In the genomic region with DNA sequence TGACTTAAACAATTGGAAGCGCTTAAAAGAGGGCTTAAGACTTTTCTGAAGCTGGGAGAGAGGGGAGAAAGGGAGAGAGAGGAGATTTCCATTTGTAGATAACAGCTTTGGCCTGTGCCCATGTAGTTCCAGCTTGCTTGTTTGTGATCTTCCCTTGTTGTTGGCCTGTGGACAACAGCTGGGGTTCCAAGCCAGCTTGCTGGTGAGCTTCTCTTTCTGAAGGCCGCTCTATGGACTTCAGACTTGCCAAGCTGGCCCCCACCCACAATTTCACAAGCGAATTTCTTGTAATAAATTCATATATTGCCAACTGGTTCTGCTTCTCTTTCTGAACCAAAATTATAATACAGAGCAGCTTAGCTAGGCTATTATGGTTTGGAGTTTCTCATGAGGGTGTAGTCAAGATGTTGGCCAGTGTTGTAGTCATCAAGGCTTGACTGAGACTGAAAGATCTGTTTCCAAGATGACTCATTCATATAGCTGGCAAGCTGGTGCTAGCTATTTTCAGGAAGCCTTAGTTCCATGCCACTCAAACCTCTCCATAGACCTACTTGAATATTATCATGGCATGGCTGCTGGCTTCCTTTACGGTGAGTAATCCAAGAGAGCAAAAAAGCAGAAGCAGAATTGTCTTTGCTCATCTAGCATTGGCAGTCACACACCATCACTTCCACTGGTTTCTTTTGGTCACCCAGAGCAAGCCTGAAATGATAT, we compare ENCODE assay signal across 11 cellular contexts.
A peak's percentile ranks its signal among the peaks of the same experiment; 100 is the strongest.
DNase-seq lines count a peak whose midpoint lies in the region; ATAC-seq, FAIRE-seq and TF ChIP-seq lines count a peak whose summit lies in the region.
"Had no signal": no experiment of that assay in that cellular context is flagged by ENCODE, and none has a peak within 500 bp of the region (broad histone marks: within the 10 kb centered on the region; RNA-seq: fewer than 3 reads in every experiment).

No MANE protein-coding gene starts in this region.

- DNase-seq in GM04504 (ENCODE audit: low read depth) (peak; percentile 24), NB4 (ENCODE audit: low read depth) (peak; percentile 23), choroid plexus epithelial cell (ENCODE audit: low read depth) (peak; percentile 11), osteoblast (ENCODE audit: insufficient read length, low spot score, missing footprints) (peak; percentile 70), D721Med (ENCODE audit: insufficient read length, low spot score) (no peak), natural killer cell (no peak)
- DNase-seq: NCI-H2107, nephron progenitor cell had no signal

- FAIRE-seq in D721Med (lab: Jason Lieb, UNC) = no peak

- no peak overlapping the region for H2AFZ ChIP-seq in osteoblast (ENCODE audit: low read length)

- no peak for TF ChIP-seq POLR2A in NB4 (IDR thresholded peaks at IDR 0.05; ENCODE audit: extremely low read depth, insufficient read length)

- H4K20me1 ChIP-seq in osteoblast (ENCODE audit: insufficient read depth, low read length) = no peaks in the 10 kb centered on the region

- no peak overlapping the region for H3K4me3 ChIP-seq in NB4 (ENCODE audit: low read depth, low read length)
- H3K4me3 ChIP-seq in choroid plexus epithelial cell (ENCODE audit: low read depth, low read length) = no peak overlapping the region
- H3K4me3 ChIP-seq in osteoblast (ENCODE audit: insufficient read depth, low read length) = no peak overlapping the region

- no peak for ATAC-seq in natural killer cell
- ATAC-seq in GM18861 (IDR thresholded peaks at IDR 0.05; ENCODE audit: unreplicated experiment) = no peak

- H3K79me2 ChIP-seq in osteoblast (ENCODE audit: insufficient read depth, low read length) = no peaks in the 10 kb centered on the region

- no peaks in the 10 kb centered on the region for H3K36me3 ChIP-seq in osteoblast (ENCODE audit: insufficient read depth, low read length)

- no peak overlapping the region for H3K4me2 ChIP-seq in osteoblast (ENCODE audit: insufficient read depth, low read length)

- H3K27ac ChIP-seq in osteoblast (ENCODE audit: low read depth, low read length) = no peak overlapping the region

- peaks cover 6 to 8% of the 10 kb centered on the region in 2 donors for H3K27me3 Mint-ChIP-seq in natural killer cell (ENCODE audit: low read depth in 2 of 2)

- no peaks in the 10 kb centered on the region for H3K36me3 Mint-ChIP-seq in natural killer cell
- H3K36me3 Mint-ChIP-seq: IgD-negative memory B cell had no signal

- no peaks in the 10 kb centered on the region for H3K4me1 ChIP-seq in osteoblast (ENCODE audit: insufficient read depth, low read length)

- no peaks in the 10 kb centered on the region for H3K9me3 ChIP-seq in osteoblast (ENCODE audit: low read depth, low read length)

- no peak overlapping the region for H3K27ac Mint-ChIP-seq in natural killer cell
- H3K27ac Mint-ChIP-seq: activated naive CD4-positive, alpha-beta T cell treated with anti-CD3 and anti-CD28 coated beads, Interleukin-2, amount 50 U/mL, for 24 hours; IgD-negative memory B cell; nephron progenitor cell had no signal

- intact Hi-C loops in natural killer cell (cut with micrococcal nuclease) = no loop called here

- H3K4me3 Mint-ChIP-seq in natural killer cell = no peak overlapping the region
- H3K4me3 Mint-ChIP-seq: activated naive CD4-positive, alpha-beta T cell treated with anti-CD3 and anti-CD28 coated beads, Interleukin-2, amount 50 U/mL, for 24 hours; IgD-negative memory B cell; nephron progenitor cell had no signal

- no peaks in the 10 kb centered on the region for H3K4me1 Mint-ChIP-seq in natural killer cell
- H3K4me1 Mint-ChIP-seq: activated naive CD4-positive, alpha-beta T cell treated with anti-CD3 and anti-CD28 coated beads, Interleukin-2, amount 50 U/mL, for 24 hours; IgD-negative memory B cell; nephron progenitor cell had no signal

- H3K27me3 ChIP-seq in osteoblast (ENCODE audit: insufficient read depth, low read length) = no peaks in the 10 kb centered on the region

- TF ChIP-seq CTCF in NB4 (IDR thresholded peaks at IDR 0.05; ENCODE audit: low read depth, low read length) (no peak), choroid plexus epithelial cell (conservative IDR thresholded peaks at IDR 0.05; ENCODE audit: low read depth, low read length) (no peak), osteoblast (IDR thresholded peaks at IDR 0.05; ENCODE audit: extremely low read depth, low read depth, low read length) (no peak), D721Med (IDR thresholded peaks at IDR 0.05; ENCODE audit: insufficient read depth, missing control alignments) (no peak), natural killer cell (IDR thresholded peaks at IDR 0.05) (no peak)

- peaks cover 4% of the 10 kb centered on the region in 2 donors for H3K9me3 Mint-ChIP-seq in natural killer cell

Comparison
In these comparisons a context has a peak if more than half of its experiments do, and no peak if none do; other contexts are left out.
1. DNase-seq: peak in GM04504 (single experiment), NB4 (single experiment), choroid plexus epithelial cell (single experiment) and osteoblast (single experiment); none in D721Med (single experiment) and natural killer cell (single experiment).